ENCODE assay signal across 22 cellular contexts in the genomic region with DNA sequence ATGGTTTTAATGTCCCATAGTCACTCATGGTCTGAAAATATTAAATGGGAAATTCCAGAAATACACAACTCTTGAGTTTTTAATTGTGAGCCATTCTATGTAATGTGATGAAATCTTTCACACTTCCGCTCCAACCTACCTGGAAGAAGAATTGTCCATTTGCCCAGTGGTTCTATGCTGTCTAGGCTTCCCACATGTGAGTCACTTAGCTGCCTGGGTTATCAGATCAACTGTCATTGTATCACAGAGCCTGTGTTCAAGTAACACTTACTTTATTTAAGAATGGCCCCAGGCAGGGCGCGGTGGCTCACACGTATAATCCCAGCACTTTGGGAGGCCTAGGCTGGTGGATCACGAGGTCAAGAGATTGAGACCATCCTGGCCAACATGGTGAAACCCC.
"Had no signal": no experiment of that assay in that cellular context is flagged by ENCODE, and none has a peak within 500 bp of the region (broad histone marks: within the 10 kb centered on the region; RNA-seq: fewer than 3 reads in every experiment).

No MANE protein-coding gene starts in this region.

- H3K4me1 ChIP-seq: lower lobe of right lung, neural progenitor cell, parathyroid adenoma, psoas muscle, right lobe of liver, spleen, suprapubic skin, tibial artery, uterus had no signal

- H3K79me2 ChIP-seq: parathyroid adenoma had no signal

- H3K36me3 ChIP-seq: lower lobe of right lung, neural progenitor cell, neutrophil, right lobe of liver, spleen, suprapubic skin, thoracic aorta, tibial artery, uterus had no signal

- DNase-seq: hippocampal formation; kidney glomerular epithelial cell; left cardiac atrium; lower lobe of right lung; mammary epithelial cell; mesenchymal stem cell; naive B cell; natural killer cell; nephron progenitor cell; occipital lobe; psoas muscle; right lobe of liver; spleen; stimulated activated CD4-positive, alpha-beta T cell treated with anti-CD3 and anti-CD28 coated beads, Interleukin-4, amount 100 ng/mL, for 24 hours; stimulated activated naive CD4-positive, alpha-beta T cell; tibial artery; uterus had no signal

- H3K9me3 ChIP-seq: lower lobe of right lung, neutrophil, psoas muscle, right lobe of liver, spleen, suprapubic skin, thoracic aorta, tibial artery, uterus had no signal

- H3K9ac ChIP-seq: neural progenitor cell, parathyroid adenoma had no signal

- H3K27me3 ChIP-seq: neural progenitor cell, neutrophil, spleen, suprapubic skin, tibial artery, uterus had no signal

- H3K4me3 ChIP-seq: lower lobe of right lung, neural progenitor cell, psoas muscle, right lobe of liver, spleen, suprapubic skin, thoracic aorta, tibial artery, uterus had no signal

- H3K4me2 ChIP-seq: neural progenitor cell had no signal

- H3K27ac ChIP-seq: lower lobe of right lung, neural progenitor cell, neutrophil, parathyroid adenoma, psoas muscle, right lobe of liver, spleen, suprapubic skin, thoracic aorta, tibial artery, uterus had no signal
